ENCODE assay signal across 2 cellular contexts in genomic region chr17:17815436-17816200, GRCh38.
TF ChIP-seq lines count a peak whose summit lies in the region.

No MANE protein-coding gene starts in this region.

TF ChIP-seq in A549, 52 proteins besides CTCF, POLR2A, EP300 and RAD21 (continued from another document):
- TF ChIP-seq REST (IDR thresholded peaks at IDR 0.05) (no peak), ZC3H11A (IDR thresholded peaks at IDR 0.05) (no peak), NFE2L2 (conservative IDR thresholded peaks at IDR 0.05; ENCODE audit: low read length) (no peak), RNF2 (IDR thresholded peaks at IDR 0.05; ENCODE audit: borderline replicate concordance, low read depth) (no peak), PHF8 (IDR thresholded peaks at IDR 0.05; ENCODE audit: borderline replicate concordance, low read depth) (no peak), FOSL2 (IDR thresholded peaks at IDR 0.05) (no peak), FOSL2 (CRISPR knock-in tag; IDR thresholded peaks at IDR 0.05) (no peak), FOXS1 (CRISPR knock-in tag; IDR thresholded peaks at IDR 0.05) (no peak), RARB (CRISPR knock-in tag; IDR thresholded peaks at IDR 0.05) (no peak), JUN (IDR thresholded peaks at IDR 0.05) (no peak), CHD4 (IDR thresholded peaks at IDR 0.05; ENCODE audit: borderline replicate concordance) (no peak), FOSB (CRISPR knock-in tag; IDR thresholded peaks at IDR 0.05) (no peak), MAFK (IDR thresholded peaks at IDR 0.05; ENCODE audit: partially characterized antibody) (no peak), RCOR1 (IDR thresholded peaks at IDR 0.05; ENCODE audit: low read depth, low read length) (no peak), ZSCAN20 (CRISPR knock-in tag; IDR thresholded peaks at IDR 0.05) (no peak), HMGXB4 (CRISPR knock-in tag; IDR thresholded peaks at IDR 0.05; ENCODE audit: borderline replicate concordance) (no peak), NR3C1 (IDR thresholded peaks at IDR 0.05) (no peak), HES2 (IDR thresholded peaks at IDR 0.05) (no peak), ZFP36 (IDR thresholded peaks at IDR 0.05; ENCODE audit: borderline replicate concordance, partially characterized antibody) (no peak), PBX3 (IDR thresholded peaks at IDR 0.05) (no peak)

TF ChIP-seq in HCT116, 20 proteins besides CTCF, POLR2A, EP300 and RAD21 (continued from another document):
- TF ChIP-seq MAX (IDR thresholded peaks at IDR 0.05) (no peak), POLR2AphosphoS5 (IDR thresholded peaks at IDR 0.05; ENCODE audit: low read depth, low read length) (no peak), ELF1 (IDR thresholded peaks at IDR 0.05; ENCODE audit: borderline replicate concordance, low read depth) (no peak), ZBTB33 (IDR thresholded peaks at IDR 0.05; ENCODE audit: extremely low read depth, insufficient replicate concordance, low read length) (no peak)
